ENCODE assay signal across 16 cellular contexts in the genomic region with DNA sequence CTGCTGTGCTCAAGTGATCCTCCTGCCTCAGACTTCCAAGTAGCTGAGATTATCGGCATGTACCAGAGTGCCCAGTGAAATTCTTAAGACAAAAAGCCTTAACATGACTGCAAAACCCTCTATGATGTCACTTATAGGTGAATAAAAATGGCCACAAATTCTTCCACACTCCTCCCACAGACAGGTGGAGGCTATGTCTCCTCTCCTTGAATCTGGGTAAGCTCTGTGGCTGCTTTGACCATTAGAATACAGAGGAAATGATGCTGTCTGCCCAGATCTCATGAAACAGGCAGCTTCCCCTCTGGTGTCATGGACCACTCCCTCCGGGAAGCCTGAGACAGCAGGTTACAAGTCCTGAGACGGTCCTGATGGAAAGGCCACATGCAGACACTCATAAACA.
DNase-seq lines count a peak whose midpoint lies in the region; ATAC-seq and TF ChIP-seq lines count a peak whose summit lies in the region.
"Had no signal": no experiment of that assay in that cellular context is flagged by ENCODE, and none has a peak within 500 bp of the region (broad histone marks: within the 10 kb centered on the region; RNA-seq: fewer than 3 reads in every experiment).

No MANE protein-coding gene starts in this region.

- WGBS in heart right ventricle, 2 donors: 74 to 80% methylated on average over 3 of the region's 3 CpGs

- TF ChIP-seq CTCF in heart right ventricle (IDR thresholded peaks at IDR 0.05): no peak

- H3K27me3 ChIP-seq in heart right ventricle: no peaks in the 10 kb centered on the region
- H3K27me3 ChIP-seq: foreskin keratinocyte had no signal

- H3K9me3 ChIP-seq in heart right ventricle: peaks cover 0 to 5% (median 0%) of the 10 kb centered on the region in 11 donors

- peak overlapping the region in 1 of 10 donors; percentile 81 for H3K27ac ChIP-seq in heart right ventricle
- H3K27ac ChIP-seq: foreskin keratinocyte, VCaP had no signal

- no peaks in the 10 kb centered on the region for H3K36me3 ChIP-seq in heart right ventricle

- DNase-seq in NOMO-1 treated with DMSO at 0.1 percent for 48 hours (lab: John Stamatoyannopoulos, UW; ENCODE audit: unreplicated experiment) (peak; percentile 32), NOMO-1 treated with dmso at 0.1 percent for 144 hours (lab: John Stamatoyannopoulos, UW; ENCODE audit: unreplicated experiment) (no peak), OCI-M1 (lab: John Stamatoyannopoulos, UW) (peak; percentile 86), heart right ventricle (peak in 1 of 2 donors; percentile 9), sciatic nerve (ENCODE audit: low spot score) (no peak), NCI-H2196 treated with DMSO at 0.1 percent for 48 hours (lab: John Stamatoyannopoulos, UW; ENCODE audit: unreplicated experiment) (no peak), occipital lobe (lab: John Stamatoyannopoulos, UW) (no peak)
- DNase-seq: 8988T; activated T-cell treated with anti-CD3 and anti-CD28 coated beads, Interleukin-2, amount 50 U/mL, for 1 hour; foreskin keratinocyte; naive thymus-derived CD8-positive, alpha-beta T cell; NCI-H1105; NCI-H510A; small intestine had no signal

- peaks cover 0 to 45% (median 8%) of the 10 kb centered on the region in 9 donors for H3K4me1 ChIP-seq in heart right ventricle

- ATAC-seq in heart right ventricle (peak in 6 of 8 donors; percentile 20 to 52 (median 44)), sciatic nerve (peak; percentile 52), HG03378 (IDR thresholded peaks at IDR 0.05; ENCODE audit: unreplicated experiment) (no peak)
- ATAC-seq: foreskin keratinocyte; naive thymus-derived CD8-positive, alpha-beta T cell had no signal

- intact Hi-C loops in heart right ventricle (cut with DNase I) (loop anchor here in 4 of 10 donors (5.0 to 10.0 kb wide), 2 partner anchors 69 to 216 kb away; no protein-coding TSS in a partner anchor), sciatic nerve (cut with DNase I) (loop anchor here (10.0 kb wide), 2 partner anchors 66 to 216 kb away; no protein-coding TSS in a partner anchor)

- no peak overlapping the region for H3K4me3 ChIP-seq in heart right ventricle

Comparison
In these comparisons a context has a peak if more than half of its experiments do, and no peak if none do; other contexts are left out.
1. DNase-seq: peak in NOMO-1 treated with DMSO at 0.1 percent for 48 hours (single experiment) and OCI-M1 (single experiment); none in NOMO-1 treated with dmso at 0.1 percent for 144 hours (single experiment), sciatic nerve (single experiment), NCI-H2196 treated with DMSO at 0.1 percent for 48 hours (single experiment) and occipital lobe (single experiment).